ENCODE assay signal across 23 cellular contexts in genomic region chr6:125112934-125113333, GRCh38. TPM values are rescaled to one million over a fixed set of nuclear protein-coding genes. Genes with fewer than 3 reads are reported as not detected.
DNase-seq lines count a peak whose midpoint lies in the region; ATAC-seq, FAIRE-seq and TF ChIP-seq lines count a peak whose summit lies in the region.
"Had no signal": no experiment of that assay in that cellular context is flagged by ENCODE, and none has a peak within 500 bp of the region (broad histone marks: within the 10 kb centered on the region; RNA-seq: fewer than 3 reads in every experiment).

No MANE protein-coding gene starts in this region.

- H3K4me2 ChIP-seq in HCT116 (ENCODE audit: low read length): no peak overlapping the region
- H3K4me2 ChIP-seq in HepG2 (ENCODE audit: low read depth, low read length): no peak overlapping the region
- H3K4me2 ChIP-seq: KMS-11 had no signal

- H3K27me3 ChIP-seq in HCT116 (ENCODE audit: insufficient read depth, low read length) (no peaks in the 10 kb centered on the region), HepG2 (ENCODE audit: control insufficient read depth in 1 of 2, insufficient read depth in 2 of 2, low read length in 2 of 2) (no peaks in the 10 kb centered on the region)
- H3K27me3 ChIP-seq in CD4-positive, alpha-beta T cell (ENCODE audit: control insufficient read depth, insufficient read depth, low read length): no peaks in the 10 kb centered on the region
- H3K27me3 ChIP-seq: Peyer's patch had no signal

- H3K4me1 Mint-ChIP-seq in WTC11: no peaks in the 10 kb centered on the region
- H3K4me1 Mint-ChIP-seq in CD4-positive, alpha-beta T cell (ENCODE audit: low read depth): no peaks in the 10 kb centered on the region

- POLR2A ChIA-PET in HCT116 (lab: Charles Lee): no interaction called here
- POLR2A ChIA-PET in WTC11 (lab: Charles Lee): no interaction called here
- POLR2A ChIA-PET in HepG2 (lab: Yijun Ruan, JAX): no interaction called here
- POLR2A ChIA-PET in CD4-positive, alpha-beta T cell (lab: Charles Lee): no interaction called here

- no TSS peak for BruUV-seq in HCT116 (replicated peaks; lab: Mats Ljungman, UMichigan)
- no TSS peak for BruUV-seq in HepG2 (replicated peaks; lab: Mats Ljungman, UMichigan)

- ATAC-seq in HCT116 (peak; percentile 55; the same call in 1 of the 2 replicates), WTC11 (peak; percentile 71), HepG2 (peak; percentile 58; the same call in 2 of the 3 replicates), GM19328 (IDR thresholded peaks at IDR 0.05; ENCODE audit: unreplicated experiment) (no peak)
- no peak for ATAC-seq in CD4-positive, alpha-beta T cell (ENCODE audit: poor library complexity)
- ATAC-seq: SK-N-SH treated with all-trans-retinoic acid at 6 μM for 48 hours had no signal

- H3K79me2 ChIP-seq in HCT116 (ENCODE audit: insufficient read depth, low read length) (no peaks in the 10 kb centered on the region), HepG2 (ENCODE audit: insufficient read depth, low read length) (no peaks in the 10 kb centered on the region)

- H3K27ac Mint-ChIP-seq in WTC11: no peak overlapping the region
- H3K27ac Mint-ChIP-seq in CD4-positive, alpha-beta T cell: no peak overlapping the region

- H3K4me3 ChIP-seq in HCT116 (replicated peaks in 1 of 2; ENCODE audit: low read depth in 1 of 2, low read length in 2 of 2): no peak overlapping the region
- no peak overlapping the region for H3K4me3 ChIP-seq in HepG2 (replicated peaks in 1 of 3; ENCODE audit: insufficient read depth in 1 of 3, low read depth in 2 of 3, low read length in 3 of 3)
- H3K4me3 ChIP-seq: Peyer's patch had no signal

- TF ChIP-seq EP300 in HepG2 (IDR thresholded peaks at IDR 0.05; ENCODE audit: low read depth in 2 of 2, low read length in 2 of 2) (no peak), HepG2 (CRISPR knock-in tag; IDR thresholded peaks at IDR 0.05; ENCODE audit: borderline replicate concordance) (no peak)

- no peaks in the 10 kb centered on the region for H3K4me1 ChIP-seq in HCT116 (ENCODE audit: control insufficient read depth in 1 of 2, insufficient read depth in 2 of 2, low read length in 2 of 2)
- H3K4me1 ChIP-seq in HepG2 (ENCODE audit: insufficient read depth, low read length): no peaks in the 10 kb centered on the region
- H3K4me1 ChIP-seq: Peyer's patch had no signal

- peaks cover 35% of the 10 kb centered on the region for H3K36me3 Mint-ChIP-seq in WTC11
- H3K36me3 Mint-ChIP-seq in CD4-positive, alpha-beta T cell (ENCODE audit: low read depth): no peaks in the 10 kb centered on the region

- TF ChIP-seq CTCF in GM12872 (IDR thresholded peaks at IDR 0.05; ENCODE audit: insufficient read depth, low read depth, low read length): peak; percentile 24; the same call in 1 of the 3 replicates
- TF ChIP-seq CTCF in HCT116 (IDR thresholded peaks at IDR 0.05 in 2 of 3, conservative IDR thresholded peaks at IDR 0.05 in 1 of 3; ENCODE audit: borderline replicate concordance in 1 of 3, insufficient read depth in 1 of 3, low read depth in 2 of 3, low read length in 2 of 3): no peak
- TF ChIP-seq CTCF in WTC11 (IDR thresholded peaks at IDR 0.05): no peak
- no peak for TF ChIP-seq CTCF in HepG2 (CRISPR knock-in tag; IDR thresholded peaks at IDR 0.05)
- no peak for TF ChIP-seq CTCF in CD4-positive, alpha-beta T cell (IDR thresholded peaks at IDR 0.05)

- H2AFZ ChIP-seq in HCT116 (ENCODE audit: low read depth, low read length, poor library complexity, severe bottlenecking) (no peak overlapping the region), HepG2 (ENCODE audit: low read length) (no peak overlapping the region)

- TF ChIP-seq RAD21 in HCT116 (IDR thresholded peaks at IDR 0.05; ENCODE audit: low read depth): no peak
- TF ChIP-seq RAD21 in HepG2 (CRISPR knock-in tag; IDR thresholded peaks at IDR 0.05): no peak

- FAIRE-seq in HepG2 (lab: Jason Lieb, UNC): no peak
- FAIRE-seq: GM12891, H54 had no signal

- H3K27ac ChIP-seq in HCT116 (ENCODE audit: low read depth, low read length) (no peak overlapping the region), HepG2 (ENCODE audit: extremely low read length, insufficient read depth, low read length) (no peak overlapping the region)
- H3K27ac ChIP-seq in CD4-positive, alpha-beta T cell (ENCODE audit: low read depth, low read length): no peak overlapping the region
- H3K27ac ChIP-seq: KMS-11, Peyer's patch had no signal

- no peak overlapping the region for H3K9ac ChIP-seq in HCT116 (ENCODE audit: low read length)
- H3K9ac ChIP-seq in HepG2 (ENCODE audit: insufficient read depth, low read depth, low read length): no peak overlapping the region
- H3K9ac ChIP-seq: KMS-11 had no signal

- H3K4me3 Mint-ChIP-seq in WTC11: no peak overlapping the region
- H3K4me3 Mint-ChIP-seq in CD4-positive, alpha-beta T cell: no peak overlapping the region

- H3K27me3 Mint-ChIP-seq in WTC11 (ENCODE audit: low read depth): no peaks in the 10 kb centered on the region
- H3K27me3 Mint-ChIP-seq in CD4-positive, alpha-beta T cell: no peaks in the 10 kb centered on the region

- H4K20me1 ChIP-seq in HCT116 (ENCODE audit: insufficient read depth): no peaks in the 10 kb centered on the region
- H4K20me1 ChIP-seq in HepG2 (ENCODE audit: insufficient read depth, low read length): no peaks in the 10 kb centered on the region

- in situ Hi-C loops in HepG2 (cut with HindIII; ENCODE audit: extremely low pct_ligation_motif_present, low pct_unique_long_range_greater_than_20kb): loop anchor here (5.0 kb wide), 1 partner anchor 241 kb away; no protein-coding TSS in a partner anchor

- CTCF ChIA-PET in HCT116 (lab: Charles Lee): interaction anchor here (1.1 to 3.9 kb wide), 4 partner anchors 11 to 243 kb away, joined by 3 to 60 read pairs (median 14); partner anchors contain the start of gene TPD52L1
- CTCF ChIA-PET in WTC11 (lab: Charles Lee): interaction anchor here (0.6 to 2.4 kb wide), 8 partner anchors 9 to 241 kb away, joined by 3 to 20 read pairs (median 4); partner anchors contain the start of genes RNF217 and TPD52L1
- CTCF ChIA-PET in HepG2 (lab: Yijun Ruan, JAX; ENCODE audit: low intra/inter-chr PET ratio, low total read pairs): interaction anchor here (3.5 kb wide), 1 partner anchor 241 kb away, joined by 61 read pairs; no protein-coding TSS in a partner anchor
- CTCF ChIA-PET in CD4-positive, alpha-beta T cell (lab: Charles Lee): no interaction called here

- TF ChIP-seq POLR2A in HCT116 (IDR thresholded peaks at IDR 0.05; ENCODE audit: borderline replicate concordance, extremely low read depth, insufficient read depth, insufficient read length) (no peak), HepG2 (IDR thresholded peaks at IDR 0.05; ENCODE audit: insufficient read depth in 1 of 2, low read depth in 2 of 2, low read length in 2 of 2) (no peak)

- RAD21 ChIA-PET in HCT116 (lab: Charles Lee; ENCODE audit: low non-redundant PET in 1 of 2, low total read pairs in 2 of 2, uncharacterized antibody in 2 of 2, unreplicated experiment in 2 of 2): no interaction called here

- H3K9me3 ChIP-seq in HCT116 (ENCODE audit: control insufficient read depth in 1 of 2, insufficient read depth in 1 of 2, low read depth in 1 of 2, low read length in 2 of 2): peaks cover 5 to 9% of the 10 kb centered on the region in 2 experiments; a peak in 2 of 4 replicates
- H3K9me3 ChIP-seq in HepG2 (ENCODE audit: low read length): peaks cover 37% of the 10 kb centered on the region
- peaks cover 24% of the 10 kb centered on the region for H3K9me3 ChIP-seq in CD4-positive, alpha-beta T cell (ENCODE audit: control insufficient read depth, low read length)

- no peaks in the 10 kb centered on the region for H3K36me3 ChIP-seq in HCT116 (ENCODE audit: control insufficient read depth in 1 of 2, insufficient read depth in 2 of 2, low read length in 2 of 2)
- H3K36me3 ChIP-seq in HepG2 (replicated peaks in 1 of 2; ENCODE audit: control insufficient read depth in 1 of 2, insufficient read depth in 2 of 2, low read length in 2 of 2): no peaks in the 10 kb centered on the region
- H3K36me3 ChIP-seq: Peyer's patch had no signal

- DNase-seq in HCT116 (ENCODE audit: low read depth, low spot score) (no peak), WTC11 (ENCODE audit: low spot score) (no peak), HepG2 (ENCODE audit: low spot score) (no peak), ureter (ENCODE audit: low spot score) (no peak), cerebellum (ENCODE audit: low spot score) (no peak)
- no peak for DNase-seq in CD4-positive, alpha-beta T cell
- DNase-seq: AML-193, C1 segment of cervical spinal cord, EL, GF-D8, NCI-H1105, NCI-H146, NCI-H2029, NCI-H2227 treated with DMSO at 0.1 percent for 48 hours, NCI-H510A, NCI-H748 treated with DMSO at 0.1 percent for 48 hours, Peyer's patch had no signal

- H3K9me3 Mint-ChIP-seq in WTC11: peaks cover 42% of the 10 kb centered on the region
- peaks cover 22% of the 10 kb centered on the region for H3K9me3 Mint-ChIP-seq in CD4-positive, alpha-beta T cell

- intact Hi-C loops in HCT116 (cut with micrococcal nuclease): no loop called here
- intact Hi-C loops in HepG2 (cut with micrococcal nuclease; ENCODE audit: unreplicated experiment): loop anchor here (5.0 kb wide), 1 partner anchor 151 kb away; the partner anchor contains the start of gene RNF217
- intact Hi-C loops in CD4-positive, alpha-beta T cell (cut with DNase I, micrococcal nuclease): loop anchor here in 1 of 2 experiments (2.0 to 5.0 kb wide), 2 partner anchors 242 to 1696 kb away; no protein-coding TSS in a partner anchor

- no peaks in the 10 kb centered on the region for H3K9me2 ChIP-seq in HCT116 (ENCODE audit: insufficient read depth)

RNA-seq across cellular contexts. Expression of gene TPD52L1, which starts 40.6 kb away (rescaled TPM):
- total RNA-seq in HCT116 (2021; ENCODE audit: unreplicated experiment): 64.1 TPM
- 86.8 and 90.6 TPM in 2 replicates for polyA plus RNA-seq in HCT116 (2012)
- 12.4 to 17.7 TPM (median 15.0 TPM) in 3 replicates for total RNA-seq in WTC11 (2021)
- total RNA-seq in HepG2 (2016; rRNA removed; fragmentation: Illumina TruSeq; extraction: Trizol): 0.49 and 0.67 TPM in 2 replicates
- 0.35 TPM in 1 of 2 replicates, not detected in the other for total RNA-seq in HepG2 (2016; cell fraction: cytosol; rRNA removed; fragmentation: Illumina TruSeq; extraction: Trizol; ENCODE audit: low read depth)
- total RNA-seq in HepG2 (2016; cell fraction: insoluble cytoplasmic fraction; rRNA removed; fragmentation: Illumina TruSeq; extraction: Trizol): 0.30 and 0.31 TPM in 2 replicates
- total RNA-seq in HepG2 (2016; cell fraction: membrane; rRNA removed; fragmentation: Illumina TruSeq; extraction: Trizol): 0.25 and 0.45 TPM in 2 replicates
- 0.38 TPM in 1 of 2 replicates, not detected in the other for total RNA-seq in HepG2 (2016; cell fraction: nucleus; rRNA removed; fragmentation: Illumina TruSeq; extraction: Trizol)
- polyA plus RNA-seq in HepG2 (2011; rRNA removed): 0.47 and 0.53 TPM in 2 replicates
- 0.40 and 0.47 TPM in 2 replicates for polyA plus RNA-seq in HepG2 (2011; cell fraction: cytosol; rRNA removed)
- polyA plus RNA-seq in HepG2 (2011; cell fraction: nucleus; rRNA removed): 0.21 TPM in 1 of 2 replicates, not detected in the other
- polyA plus RNA-seq in HepG2 (2012): 0.15 and 0.44 TPM in 2 replicates
- polyA plus RNA-seq in HepG2 (2016; cell fraction: cytosol; fragmentation: Illumina TruSeq; extraction: Trizol; ENCODE audit: low read depth): 0.35 and 0.50 TPM in 2 replicates
- polyA plus RNA-seq in HepG2 (2016; cell fraction: insoluble cytoplasmic fraction; fragmentation: Illumina TruSeq; extraction: Trizol; ENCODE audit: low read depth): 0.70 and 1.2 TPM in 2 replicates
- 0.61 and 0.80 TPM in 2 replicates for polyA plus RNA-seq in HepG2 (2016; cell fraction: membrane; fragmentation: Illumina TruSeq; extraction: Trizol; ENCODE audit: low read depth)
- polyA plus RNA-seq in HepG2 (2016; cell fraction: nucleus; fragmentation: Illumina TruSeq; extraction: Trizol; ENCODE audit: insufficient read depth, low read depth): 0.41 TPM in 1 of 2 replicates, not detected in the other
- 0.88 and 7.0 TPM in 2 replicates for polyA minus RNA-seq in HepG2 (2011; rRNA and poly(A)+ RNA removed; ENCODE audit: low replicate concordance)
- not detected in 2 replicates for polyA minus RNA-seq in HepG2 (2011; cell fraction: cytosol; rRNA and poly(A)+ RNA removed)
- polyA minus RNA-seq in HepG2 (2011; cell fraction: nucleus; rRNA and poly(A)+ RNA removed): 0.25 TPM in 1 of 2 replicates, not detected in the other
- 54.8 TPM for total RNA-seq in ureter
- 6.7 TPM for total RNA-seq in cerebellum
- total RNA-seq in CD4-positive, alpha-beta T cell: not detected

Comparison
In these comparisons a context has a peak if more than half of its experiments do, and no peak if none do; other contexts are left out.
1. ATAC-seq: peak in HCT116 (single experiment), WTC11 (single experiment) and HepG2 (single experiment); none in CD4-positive, alpha-beta T cell (single experiment) and GM19328 (single experiment).